Comparison of ENCODE assay signal across 8 cellular contexts in the genomic region with DNA sequence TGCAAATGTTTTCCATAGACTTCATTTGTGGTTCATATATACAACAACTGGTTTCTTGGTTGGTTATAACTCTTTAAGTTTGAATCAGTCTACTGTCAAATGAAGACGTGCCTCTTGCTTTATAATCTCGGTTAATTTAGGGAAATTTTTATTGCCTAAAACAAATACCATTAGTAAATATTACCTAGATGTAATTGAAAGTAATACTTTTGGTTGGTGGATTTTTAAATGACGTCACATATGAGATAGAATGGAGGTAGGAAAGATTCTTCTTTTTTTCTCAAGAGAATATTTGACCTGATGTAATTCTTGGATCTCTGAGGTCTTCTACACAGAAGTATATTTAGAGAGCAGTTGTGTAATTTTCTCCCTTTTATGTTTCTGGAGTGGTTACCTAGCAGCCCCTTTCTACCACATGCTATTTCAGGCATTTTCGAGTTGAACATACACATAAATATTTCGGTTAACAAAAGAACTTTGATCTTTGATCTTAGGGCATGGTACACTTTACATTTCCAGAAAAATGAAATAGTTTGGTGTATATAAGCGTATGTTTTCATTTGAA. TPM values are rescaled to one million over a fixed set of nuclear protein-coding genes. Genes with fewer than 3 reads are reported as not detected.
DNase-seq lines count a peak whose midpoint lies in the region; ATAC-seq and TF ChIP-seq lines count a peak whose summit lies in the region.

No MANE protein-coding gene starts in this region.

- no peak for ATAC-seq in left cardiac atrium
- ATAC-seq in HG02623 (IDR thresholded peaks at IDR 0.05; ENCODE audit: unreplicated experiment): peak; percentile 36
- ATAC-seq in GM21528 (IDR thresholded peaks at IDR 0.05; ENCODE audit: low FRiP score, unreplicated experiment): no peak

- H3K27me3 ChIP-seq in cardiac muscle cell: no peaks in the 10 kb centered on the region

- DNase-seq in cardiac muscle cell (ENCODE audit: low read depth in 1 of 2, low spot score in 1 of 2) (peak; percentile 10 to 65), left cardiac atrium (no peak), NOMO-1 treated with DMSO at 0.1 percent for 48 hours (lab: John Stamatoyannopoulos, UW; ENCODE audit: unreplicated experiment) (peak; percentile 78), cerebellar cortex (ENCODE audit: low spot score) (peak; percentile 56), midbrain (lab: John Stamatoyannopoulos, UW) (peak; percentile 23), NCI-H524 treated with DMSO at 0.1 percent for 48 hours (lab: John Stamatoyannopoulos, UW) (no peak)

- intact Hi-C loops in left cardiac atrium (cut with DNase I): loop anchor here in 1 of 2 donors (10.0 kb wide), 1 partner anchor 198 kb away; a partner anchor contains a TSS

- H3K27ac ChIP-seq in cardiac muscle cell: peak overlapping the region; percentile 98

- H3K36me3 ChIP-seq in cardiac muscle cell: no peaks in the 10 kb centered on the region

- no peaks in the 10 kb centered on the region for H3K9me3 ChIP-seq in cardiac muscle cell (ENCODE audit: low read depth)

- no peak for TF ChIP-seq CTCF in cardiac muscle cell (IDR thresholded peaks at IDR 0.05; ENCODE audit: low read depth, low read length)

- H3K4me1 ChIP-seq in cardiac muscle cell (ENCODE audit: low read depth): peaks cover 9% of the 10 kb centered on the region

- H3K4me3 ChIP-seq in cardiac muscle cell: peak overlapping the region; percentile 60

RNA-seq across cellular contexts. Expression of a gene that starts 1.7 kb away (rescaled TPM):
- 90.5 and 100 TPM in 2 replicates for total RNA-seq in cardiac muscle cell
- 42.8 and 76.0 TPM in 2 replicates for polyA plus RNA-seq in cardiac muscle cell
- 10 to 100 TPM; 55.0 to 59.4 TPM for total RNA-seq in left cardiac atrium

Comparison
In these comparisons a context has a peak if more than half of its experiments do, and no peak if none do; other contexts are left out.
1. DNase-seq: peak in cardiac muscle cell (2 of 2), NOMO-1 treated with DMSO at 0.1 percent for 48 hours (single experiment), cerebellar cortex (single experiment) and midbrain (single experiment); none in left cardiac atrium (single experiment) and NCI-H524 treated with DMSO at 0.1 percent for 48 hours (single experiment).